Comparison of ENCODE assay signal across 1 cellular context in genomic region chr1:65147424-65148177, GRCh38.
TF ChIP-seq lines count a peak whose summit lies in the region.

No MANE protein-coding gene starts in this region.

TF ChIP-seq in GM12878, 131 proteins besides CTCF, POLR2A, EP300 and RAD21 (continued from another document and continues in another):
- TF ChIP-seq CEBPZ (IDR thresholded peaks at IDR 0.05; ENCODE audit: low read depth, low read length) (no peak), MXI1 (IDR thresholded peaks at IDR 0.05; ENCODE audit: low read depth, low read length) (no peak; the same call in 1 of the 2 replicates), TAF1 (IDR thresholded peaks at IDR 0.05; ENCODE audit: borderline replicate concordance, low read depth, low read length) (0 out of 2 replicates have a peak, but pooled peaks have one; percentile 20), TCF7 (IDR thresholded peaks at IDR 0.05; ENCODE audit: borderline replicate concordance) (no peak), USF2 (IDR thresholded peaks at IDR 0.05; ENCODE audit: borderline replicate concordance, low read depth, low read length) (no peak; the same call in 1 of the 2 replicates), PAX5 (IDR thresholded peaks at IDR 0.05; ENCODE audit: borderline replicate concordance, low read depth, low read length) (no peak), BACH1 (IDR thresholded peaks at IDR 0.05; ENCODE audit: borderline replicate concordance) (peak; percentile 57; the same call in 1 of the 2 replicates), ZNF217 (IDR thresholded peaks at IDR 0.05) (0 out of 2 replicates have a peak, but pooled peaks have one; percentile 41), RBBP5 (conservative IDR thresholded peaks at IDR 0.05) (no peak), ZNF592 (IDR thresholded peaks at IDR 0.05) (no peak), SPI1 (IDR thresholded peaks at IDR 0.05; ENCODE audit: borderline replicate concordance, insufficient read depth, low read depth, low read length) (no peak), ZSCAN29 (IDR thresholded peaks at IDR 0.05) (no peak), POLR2AphosphoS5 (IDR thresholded peaks at IDR 0.05; ENCODE audit: low read length) (no peak), HDAC2 (IDR thresholded peaks at IDR 0.05) (peak; percentile 83; the same call in 1 of the 2 replicates), ZBED1 (IDR thresholded peaks at IDR 0.05; ENCODE audit: borderline replicate concordance) (no peak), CHD2 (IDR thresholded peaks at IDR 0.05; ENCODE audit: borderline replicate concordance, low read depth, low read length) (0 out of 2 replicates have a peak, but pooled peaks have one; percentile 42), TCF12 (IDR thresholded peaks at IDR 0.05; ENCODE audit: low read depth, low read length) (no peak), PKNOX1 (IDR thresholded peaks at IDR 0.05) (no peak), STAT1 (conservative IDR thresholded peaks at IDR 0.05) (no peak), E2F4 (IDR thresholded peaks at IDR 0.05; ENCODE audit: low read depth, low read length) (no peak), MEF2B (IDR thresholded peaks at IDR 0.05; ENCODE audit: partially characterized antibody, poor library complexity, severe bottlenecking) (no peak), SMC3 (IDR thresholded peaks at IDR 0.05; ENCODE audit: borderline replicate concordance, low read length) (no peak), BHLHE40 (IDR thresholded peaks at IDR 0.05; ENCODE audit: borderline replicate concordance in 1 of 2, low read depth in 2 of 2, low read length in 1 of 2) (peak; percentile 30 to 87; a peak in 2 of 4 replicates), GATAD2B (conservative IDR thresholded peaks at IDR 0.05; ENCODE audit: low read depth) (peak; percentile 86), CUX1 (IDR thresholded peaks at IDR 0.05; ENCODE audit: insufficient replicate concordance, low read depth, low read length) (no peak), DPF2 (IDR thresholded peaks at IDR 0.05) (peak; percentile 83), EGR1 (IDR thresholded peaks at IDR 0.05; ENCODE audit: borderline replicate concordance in 1 of 2, low read depth in 2 of 2, low read length in 2 of 2) (peak in 1 of 2 experiments; percentile 84; a peak in 2 of 3 replicates), RFX5 (IDR thresholded peaks at IDR 0.05; ENCODE audit: low read depth, low read length) (no peak), IRF4 (IDR thresholded peaks at IDR 0.05; ENCODE audit: low read depth, low read length) (no peak), TARDBP (IDR thresholded peaks at IDR 0.05; ENCODE audit: borderline replicate concordance) (no peak), HDGF (IDR thresholded peaks at IDR 0.05) (no peak), MAX (IDR thresholded peaks at IDR 0.05; ENCODE audit: low read depth, low read length) (no peak; the same call in 1 of the 2 replicates), SIX5 (IDR thresholded peaks at IDR 0.05; ENCODE audit: low read depth, low read length, severe bottlenecking) (no peak), JUNB (IDR thresholded peaks at IDR 0.05) (no peak), MYC (IDR thresholded peaks at IDR 0.05; ENCODE audit: insufficient read depth, insufficient read length, insufficient replicate concordance, low read length, severe bottlenecking) (peak; percentile 67), SUZ12 (IDR thresholded peaks at IDR 0.05; ENCODE audit: unreplicated experiment) (no peak), CEBPB (IDR thresholded peaks at IDR 0.05; ENCODE audit: borderline replicate concordance in 1 of 2, low read depth in 2 of 2, low read length in 2 of 2) (no peak), NR2C1 (IDR thresholded peaks at IDR 0.05) (peak; percentile 92), CBX5 (IDR thresholded peaks at IDR 0.05; ENCODE audit: low read depth) (no peak), IKZF1 (conservative IDR thresholded peaks at IDR 0.05) (peak; percentile 57), POU2F2 (IDR thresholded peaks at IDR 0.05; ENCODE audit: borderline replicate concordance, low read depth, low read length) (no peak), LARP7 (IDR thresholded peaks at IDR 0.05) (peak; percentile 75; the same call in 1 of the 2 replicates), ESRRA (IDR thresholded peaks at IDR 0.05; ENCODE audit: low read length) (no peak), EED (IDR thresholded peaks at IDR 0.05; ENCODE audit: low read depth) (0 out of 2 replicates have a peak, but pooled peaks have one; percentile 10), NFYA (IDR thresholded peaks at IDR 0.05; ENCODE audit: borderline replicate concordance, low read depth, low read length) (no peak), MTA3 (IDR thresholded peaks at IDR 0.05; ENCODE audit: borderline replicate concordance, low read length) (no peak), YY1 (IDR thresholded peaks at IDR 0.05; ENCODE audit: low read depth, low read length) (no peak)
